Comparison of ENCODE assay signal across 10 cellular contexts in genomic region chr1:30881266-30882181, GRCh38. TPM values are rescaled to one million over a fixed set of nuclear protein-coding genes. Genes with fewer than 3 reads are reported as not detected.
DNase-seq lines count a peak whose midpoint lies in the region; ATAC-seq lines count a peak whose summit lies in the region.
"Had no signal": no experiment of that assay in that cellular context is flagged by ENCODE, and none has a peak within 500 bp of the region (broad histone marks: within the 10 kb centered on the region; RNA-seq: fewer than 3 reads in every experiment).

No MANE protein-coding gene starts in this region.

- H3K27me3 ChIP-seq in neuronal stem cell (ENCODE audit: control insufficient read depth in 3 of 3, insufficient read depth in 3 of 3, low read depth in 1 of 3, low read length in 3 of 3), result no peaks in the 10 kb centered on the region

- ATAC-seq in activated CD4-positive, CD25-positive, alpha-beta regulatory T cell treated with anti-CD3 and anti-CD28 coated beads, Interleukin-2, amount 50 U/mL, for 24 hours, result peak; percentile 35 to 44
- ATAC-seq in HG02759 (IDR thresholded peaks at IDR 0.05; ENCODE audit: unreplicated experiment), result peak; percentile 73

- peak overlapping the region; percentile 61 for H3K18ac ChIP-seq in neuronal stem cell (ENCODE audit: low read length)

- no CpG with 5 or more reads among the region's 27 CpGs for WGBS in neuronal stem cell (ENCODE audit: extremely low coverage in 2 of 2, insufficient read length in 2 of 2, insufficient replicate concordance in 1 of 2), 2 donors

- no peak overlapping the region for H2BK5ac ChIP-seq in neuronal stem cell (ENCODE audit: low read length)

- H4K91ac ChIP-seq in neuronal stem cell (ENCODE audit: low read depth, low read length, poor library complexity), result no peak overlapping the region

- H2BK15ac ChIP-seq in neuronal stem cell (ENCODE audit: low read length), result no peak overlapping the region

- no peak overlapping the region for H2BK12ac ChIP-seq in neuronal stem cell (ENCODE audit: low read length)

- peak overlapping the region; percentile 43 for H3K14ac ChIP-seq in neuronal stem cell (ENCODE audit: low read length)

- H2BK120ac ChIP-seq in neuronal stem cell (ENCODE audit: low read depth, low read length), result no peak overlapping the region

- H3K4me3 ChIP-seq in neuronal stem cell (ENCODE audit: low read length in 2 of 2), result no peak overlapping the region
- H3K4me3 ChIP-seq: lung had no signal

- peak overlapping the region; percentile 60 for H3K23ac ChIP-seq in neuronal stem cell (ENCODE audit: low read depth, low read length, poor library complexity)

- H3K4ac ChIP-seq in neuronal stem cell (ENCODE audit: low read length), result peak overlapping the region; percentile 31

- H3K9ac ChIP-seq in neuronal stem cell (ENCODE audit: low read depth, low read length, poor library complexity), result peak overlapping the region; percentile 9

- H3K9me3 ChIP-seq in neuronal stem cell (replicated peaks in 1 of 2; ENCODE audit: control insufficient read depth in 2 of 2, insufficient read depth in 1 of 2, low read depth in 1 of 2, low read length in 2 of 2), result no peaks in the 10 kb centered on the region

- H3K27ac ChIP-seq in neuronal stem cell (replicated peaks; ENCODE audit: low read length), result no peak overlapping the region

- H3K4me1 ChIP-seq in neuronal stem cell (ENCODE audit: control insufficient read depth in 2 of 2, insufficient read depth in 1 of 2, low read depth in 1 of 2, low read length in 2 of 2), result peaks cover 19 to 25% of the 10 kb centered on the region in 2 donors

- no peak overlapping the region for H2AFZ ChIP-seq in neuronal stem cell (ENCODE audit: low read length)

- no peak for DNase-seq in activated CD4-positive, CD25-positive, alpha-beta regulatory T cell treated with anti-CD3 and anti-CD28 coated beads, Interleukin-2, amount 50 U/mL, for 72 hours
- DNase-seq in NCI-H69 (lab: John Stamatoyannopoulos, UW), result peak; percentile 20
- no peak for DNase-seq in neuronal stem cell (ENCODE audit: low spot score)
- DNase-seq in DMS79 treated with DMSO at 0.1 percent for 48 hours (lab: John Stamatoyannopoulos, UW), result no peak
- no peak for DNase-seq in activated T-cell treated with anti-CD3 and anti-CD28 coated beads, Interleukin-2, amount 50 U/mL, for 48 hours
- no peak for DNase-seq in NOMO-1 treated with DMSO at 0.1 percent for 48 hours (lab: John Stamatoyannopoulos, UW; ENCODE audit: unreplicated experiment)
- DNase-seq: NCI-H446 treated with DMSO at 0.1 percent for 48 hours had no signal

- H2AK5ac ChIP-seq in neuronal stem cell (ENCODE audit: low read depth, low read length), result peak overlapping the region; percentile 74

- no peak overlapping the region for H3K4me2 ChIP-seq in neuronal stem cell (ENCODE audit: insufficient read depth, low read length, poor library complexity, severe bottlenecking)

- H3K79me1 ChIP-seq in neuronal stem cell (ENCODE audit: low read depth, low read length), result peaks cover 8% of the 10 kb centered on the region

- peak overlapping the region; percentile 78 for H4K8ac ChIP-seq in neuronal stem cell (ENCODE audit: low read depth, low read length)

- H3K36me3 ChIP-seq in neuronal stem cell (replicated peaks in 1 of 2; ENCODE audit: control insufficient read depth in 2 of 2, insufficient read depth in 2 of 2, low read length in 2 of 2), result peaks cover 3 to 21% of the 10 kb centered on the region in 2 donors

RNA-seq across cellular contexts. Expression of gene SDC3, which starts 27.0 kb away (rescaled TPM):
- polyA plus RNA-seq in neuronal stem cell (2013, experiment 1 of 2), result 63.6 TPM
- 63.6 TPM for polyA plus RNA-seq in neuronal stem cell (2013, experiment 2 of 2)
